1 cellular context compared by ENCODE assay signal in genomic region chr4:143728171-143728570, GRCh38.
TF ChIP-seq lines count a peak whose summit lies in the region.

No MANE protein-coding gene starts in this region.

TF ChIP-seq in IMR-90, 13 proteins besides CTCF, POLR2A, EP300 and RAD21 (continued from another document):
- TF ChIP-seq ELK1 (IDR thresholded peaks at IDR 0.05; ENCODE audit: borderline replicate concordance, low read depth, low read length) (no peak), NFE2L2 (IDR thresholded peaks at IDR 0.05; ENCODE audit: low read depth, low read length) (no peak), CEBPB (IDR thresholded peaks at IDR 0.05; ENCODE audit: low read depth, low read length) (no peak)
